In the genomic region with DNA sequence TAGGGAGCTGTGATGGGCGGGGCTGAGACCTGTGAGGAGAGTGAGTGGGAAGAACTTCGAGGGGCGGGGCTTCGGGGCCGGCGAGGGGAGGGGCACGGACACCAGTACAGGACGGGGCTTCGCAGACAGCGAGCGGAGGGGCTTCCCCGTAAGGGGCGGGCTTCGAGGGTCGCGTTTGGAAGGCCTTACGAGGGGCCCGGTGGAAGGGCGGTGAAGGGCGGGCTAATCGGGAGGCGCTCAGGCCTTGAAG, we compare ENCODE assay signal across 8 cellular contexts. TPM values are rescaled to one million over a fixed set of nuclear protein-coding genes. Genes with fewer than 3 reads are reported as not detected.
A peak's percentile ranks its signal among the peaks of the same experiment; 100 is the strongest.
DNase-seq lines count a peak whose midpoint lies in the region; ATAC-seq, FAIRE-seq and TF ChIP-seq lines count a peak whose summit lies in the region.

No MANE protein-coding gene starts in this region.

- no peak for ATAC-seq in HepG2
- peak; percentile 33 for ATAC-seq in HG03342 (IDR thresholded peaks at IDR 0.05; ENCODE audit: unreplicated experiment)
- peak; percentile 88 for ATAC-seq in left lobe of liver

- H3K9ac ChIP-seq in liver (ENCODE audit: low read depth in 1 of 2, low read length in 2 of 2) (peak overlapping the region; percentile 72 to 88), HepG2 (ENCODE audit: insufficient read depth, low read depth, low read length) (no peak overlapping the region)

- no peak for TF ChIP-seq POLR2A in HepG2 (IDR thresholded peaks at IDR 0.05; ENCODE audit: insufficient read depth in 1 of 2, low read depth in 2 of 2, low read length in 2 of 2)

- no peak overlapping the region for H3K4me2 ChIP-seq in HepG2 (ENCODE audit: low read depth, low read length)

- intact Hi-C loops in HepG2 (cut with micrococcal nuclease; ENCODE audit: unreplicated experiment): loop anchor here (2.0 to 5.0 kb wide), 2 partner anchors 28 to 71 kb away; partner anchors contain the start of genes GRIN2D and KDELR1

- H4K20me1 ChIP-seq in HepG2 (ENCODE audit: insufficient read depth, low read length): no peaks in the 10 kb centered on the region

- no peak for DNase-seq in HepG2 (ENCODE audit: low spot score)
- peak; percentile 90 to 93 for DNase-seq in NCI-H524 (lab: John Stamatoyannopoulos, UW)
- peak; percentile 97 for DNase-seq in activated CD4-positive, alpha-beta T cell treated with anti-CD3 and anti-CD28 coated beads for 4 hours
- DNase-seq in left lobe of liver (ENCODE audit: low spot score): peak; percentile 98
- DNase-seq in stimulated activated CD4-positive, alpha-beta T cell treated with anti-CD3 and anti-CD28 coated beads, Interleukin-4, amount 100 ng/mL, for 1 hour: peak; percentile 94

- H3K9me3 ChIP-seq in liver (ENCODE audit: control insufficient read depth in 4 of 4, low read length in 3 of 4) (no peaks in the 10 kb centered on the region), HepG2 (ENCODE audit: low read length) (no peaks in the 10 kb centered on the region)

- H3K4me1 ChIP-seq in liver (ENCODE audit: control insufficient read depth in 4 of 4, insufficient read depth in 4 of 4, low read length in 3 of 4) (peaks cover 3 to 15% (median 5%) of the 10 kb centered on the region in 4 donors), HepG2 (ENCODE audit: insufficient read depth, low read length) (peaks cover 63% of the 10 kb centered on the region)

- peak overlapping the region; percentile 44 to 70 (median 51) for H3K4me3 ChIP-seq in liver (ENCODE audit: low read depth in 1 of 3, low read length in 3 of 3)
- H3K4me3 ChIP-seq in HepG2 (replicated peaks in 1 of 3; ENCODE audit: insufficient read depth in 1 of 3, low read depth in 2 of 3, low read length in 3 of 3): no peak overlapping the region

- H3K79me2 ChIP-seq in HepG2 (ENCODE audit: insufficient read depth, low read length): no peaks in the 10 kb centered on the region

- H3K27ac ChIP-seq in liver (ENCODE audit: low read depth in 1 of 2, low read length in 2 of 2): peak overlapping the region; percentile 95 to 99
- H3K27ac ChIP-seq in HepG2 (ENCODE audit: extremely low read length, insufficient read depth, low read length): no peak overlapping the region
- peak overlapping the region; percentile 99 for H3K27ac ChIP-seq in cingulate gyrus (ENCODE audit: low read depth, low read length)

- in situ Hi-C loops in HepG2 (cut with HindIII; ENCODE audit: extremely low pct_ligation_motif_present, low pct_unique_long_range_greater_than_20kb): no loop called here

- TF ChIP-seq CTCF in liver (IDR thresholded peaks at IDR 0.05; ENCODE audit: low read depth, low read length, missing input control) (no peak), HepG2 (CRISPR knock-in tag; IDR thresholded peaks at IDR 0.05) (no peak)

- no peak for FAIRE-seq in HepG2 (lab: Jason Lieb, UNC)

- CTCF ChIA-PET in HepG2 (lab: Yijun Ruan, JAX; ENCODE audit: low intra/inter-chr PET ratio, low total read pairs): no interaction called here

- TF ChIP-seq EP300 in HepG2 (IDR thresholded peaks at IDR 0.05; ENCODE audit: low read depth in 2 of 2, low read length in 2 of 2) (no peak), HepG2 (CRISPR knock-in tag; IDR thresholded peaks at IDR 0.05; ENCODE audit: borderline replicate concordance) (no peak)

- POLR2A ChIA-PET in HepG2 (lab: Yijun Ruan, JAX): no interaction called here

- no peak for TF ChIP-seq RAD21 in liver (IDR thresholded peaks at IDR 0.05)
- TF ChIP-seq RAD21 in HepG2 (CRISPR knock-in tag; IDR thresholded peaks at IDR 0.05): no peak

- no peaks in the 10 kb centered on the region for H3K27me3 ChIP-seq in liver (ENCODE audit: control insufficient read depth in 4 of 4, insufficient read depth in 4 of 4, low read length in 3 of 4)
- no peaks in the 10 kb centered on the region for H3K27me3 ChIP-seq in HepG2 (ENCODE audit: control insufficient read depth in 1 of 2, insufficient read depth in 2 of 2, low read length in 2 of 2)

- H3K36me3 ChIP-seq in liver (ENCODE audit: control insufficient read depth in 4 of 4, insufficient read depth in 3 of 4, low read depth in 1 of 4, low read length in 3 of 4) (no peaks in the 10 kb centered on the region), HepG2 (replicated peaks in 1 of 2; ENCODE audit: control insufficient read depth in 1 of 2, insufficient read depth in 2 of 2, low read length in 2 of 2) (no peaks in the 10 kb centered on the region)

- H2AFZ ChIP-seq in HepG2 (ENCODE audit: low read length): no peak overlapping the region

- no TSS peak for BruUV-seq in HepG2 (replicated peaks; lab: Mats Ljungman, UMichigan)

- WGBS in liver: 2% methylated on average over 22 of the region's 22 CpGs
- WGBS in HepG2 (ENCODE audit: low lambda C conversion rate): 74% methylated on average over 22 of the region's 22 CpGs

RNA-seq across cellular contexts. Expression of gene EMP3, which starts 4.1 kb away (rescaled TPM):
- 10 to 100 TPM in 1 of 2 donors, 1 to 10 TPM in 1; 4.5 to 16.6 TPM for total RNA-seq in liver
- 10 to 100 TPM; 11.3 to 12.1 TPM for polyA plus RNA-seq in liver
- 1.6 and 2.2 TPM in 2 replicates for total RNA-seq in HepG2 (2016; rRNA removed; fragmentation: Illumina TruSeq; extraction: Trizol)
- total RNA-seq in HepG2 (2016; cell fraction: cytosol; rRNA removed; fragmentation: Illumina TruSeq; extraction: Trizol; ENCODE audit: low read depth): 2.2 and 3.4 TPM in 2 replicates
- 2.7 and 3.2 TPM in 2 replicates for total RNA-seq in HepG2 (2016; cell fraction: insoluble cytoplasmic fraction; rRNA removed; fragmentation: Illumina TruSeq; extraction: Trizol)
- total RNA-seq in HepG2 (2016; cell fraction: membrane; rRNA removed; fragmentation: Illumina TruSeq; extraction: Trizol): 0.96 and 1.1 TPM in 2 replicates
- 3.0 and 4.7 TPM in 2 replicates for total RNA-seq in HepG2 (2016; cell fraction: nucleus; rRNA removed; fragmentation: Illumina TruSeq; extraction: Trizol)
- polyA plus RNA-seq in HepG2 (2011; rRNA removed): 7.8 and 9.4 TPM in 2 replicates
- polyA plus RNA-seq in HepG2 (2011; cell fraction: cytosol; rRNA removed): 10.0 and 10.8 TPM in 2 replicates
- 3.4 and 3.5 TPM in 2 replicates for polyA plus RNA-seq in HepG2 (2011; cell fraction: nucleus; rRNA removed)
- polyA plus RNA-seq in HepG2 (2012): 4.8 and 7.1 TPM in 2 replicates
- polyA plus RNA-seq in HepG2 (2016; cell fraction: cytosol; fragmentation: Illumina TruSeq; extraction: Trizol; ENCODE audit: low read depth): 4.6 and 4.7 TPM in 2 replicates
- 1.7 and 2.4 TPM in 2 replicates for polyA plus RNA-seq in HepG2 (2016; cell fraction: insoluble cytoplasmic fraction; fragmentation: Illumina TruSeq; extraction: Trizol; ENCODE audit: low read depth)
- 3.2 and 3.6 TPM in 2 replicates for polyA plus RNA-seq in HepG2 (2016; cell fraction: membrane; fragmentation: Illumina TruSeq; extraction: Trizol; ENCODE audit: low read depth)
- polyA plus RNA-seq in HepG2 (2016; cell fraction: nucleus; fragmentation: Illumina TruSeq; extraction: Trizol; ENCODE audit: insufficient read depth, low read depth): 7.0 TPM in 2 replicates
- 11.4 and 319 TPM in 2 replicates for polyA minus RNA-seq in HepG2 (2011; rRNA and poly(A)+ RNA removed; ENCODE audit: low replicate concordance)
- polyA minus RNA-seq in HepG2 (2011; cell fraction: cytosol; rRNA and poly(A)+ RNA removed): 2.8 and 3.1 TPM in 2 replicates
- polyA minus RNA-seq in HepG2 (2011; cell fraction: nucleus; rRNA and poly(A)+ RNA removed): 2.0 and 4.0 TPM in 2 replicates
- total RNA-seq in left lobe of liver: 6.7 TPM

RNA-seq across cellular contexts. Expression of gene TMEM143, which starts 42.4 kb away (rescaled TPM):
- 1 to 10 TPM; 3.2 to 5.4 TPM for total RNA-seq in liver
- polyA plus RNA-seq in liver: 10 to 100 TPM in 1 of 2 donors, 1 to 10 TPM in 1; 7.9 to 10.2 TPM
- 4.7 and 7.7 TPM in 2 replicates for total RNA-seq in HepG2 (2016; rRNA removed; fragmentation: Illumina TruSeq; extraction: Trizol)
- total RNA-seq in HepG2 (2016; cell fraction: cytosol; rRNA removed; fragmentation: Illumina TruSeq; extraction: Trizol; ENCODE audit: low read depth): 6.3 and 6.6 TPM in 2 replicates
- 5.2 and 7.2 TPM in 2 replicates for total RNA-seq in HepG2 (2016; cell fraction: insoluble cytoplasmic fraction; rRNA removed; fragmentation: Illumina TruSeq; extraction: Trizol)
- 8.4 and 8.9 TPM in 2 replicates for total RNA-seq in HepG2 (2016; cell fraction: membrane; rRNA removed; fragmentation: Illumina TruSeq; extraction: Trizol)
- 12.3 and 12.5 TPM in 2 replicates for total RNA-seq in HepG2 (2016; cell fraction: nucleus; rRNA removed; fragmentation: Illumina TruSeq; extraction: Trizol)
- 10.8 and 11.3 TPM in 2 replicates for polyA plus RNA-seq in HepG2 (2011; rRNA removed)
- 4.8 and 6.8 TPM in 2 replicates for polyA plus RNA-seq in HepG2 (2011; cell fraction: cytosol; rRNA removed)
- polyA plus RNA-seq in HepG2 (2011; cell fraction: nucleus; rRNA removed): 44.7 and 61.9 TPM in 2 replicates
- polyA plus RNA-seq in HepG2 (2012): 6.3 and 8.2 TPM in 2 replicates
- polyA plus RNA-seq in HepG2 (2016; cell fraction: cytosol; fragmentation: Illumina TruSeq; extraction: Trizol; ENCODE audit: low read depth): 5.4 and 9.0 TPM in 2 replicates
- 7.0 and 9.4 TPM in 2 replicates for polyA plus RNA-seq in HepG2 (2016; cell fraction: insoluble cytoplasmic fraction; fragmentation: Illumina TruSeq; extraction: Trizol; ENCODE audit: low read depth)
- polyA plus RNA-seq in HepG2 (2016; cell fraction: membrane; fragmentation: Illumina TruSeq; extraction: Trizol; ENCODE audit: low read depth): 8.9 and 11.6 TPM in 2 replicates
- 30.1 and 34.3 TPM in 2 replicates for polyA plus RNA-seq in HepG2 (2016; cell fraction: nucleus; fragmentation: Illumina TruSeq; extraction: Trizol; ENCODE audit: insufficient read depth, low read depth)
- 13.7 and 18.8 TPM in 2 replicates for polyA minus RNA-seq in HepG2 (2011; rRNA and poly(A)+ RNA removed; ENCODE audit: low replicate concordance)
- polyA minus RNA-seq in HepG2 (2011; cell fraction: cytosol; rRNA and poly(A)+ RNA removed): 10.2 and 11.4 TPM in 2 replicates
- polyA minus RNA-seq in HepG2 (2011; cell fraction: nucleus; rRNA and poly(A)+ RNA removed): 10.4 and 12.7 TPM in 2 replicates
- total RNA-seq in left lobe of liver: 19.0 TPM

RNA-seq across cellular contexts. Expression of gene SYNGR4, which starts 42.9 kb away (rescaled TPM):
- not detected for total RNA-seq in liver
- under 1 TPM in 1 of 2 donors, not detected in 1; 0.09 TPM for polyA plus RNA-seq in liver
- not detected in 2 replicates for total RNA-seq in HepG2 (2016; rRNA removed; fragmentation: Illumina TruSeq; extraction: Trizol)
- total RNA-seq in HepG2 (2016; cell fraction: cytosol; rRNA removed; fragmentation: Illumina TruSeq; extraction: Trizol; ENCODE audit: low read depth): not detected in 2 replicates
- total RNA-seq in HepG2 (2016; cell fraction: insoluble cytoplasmic fraction; rRNA removed; fragmentation: Illumina TruSeq; extraction: Trizol): not detected in 2 replicates
- total RNA-seq in HepG2 (2016; cell fraction: membrane; rRNA removed; fragmentation: Illumina TruSeq; extraction: Trizol): not detected in 2 replicates
- total RNA-seq in HepG2 (2016; cell fraction: nucleus; rRNA removed; fragmentation: Illumina TruSeq; extraction: Trizol): not detected in 2 replicates
- not detected in 2 replicates for polyA plus RNA-seq in HepG2 (2011; rRNA removed)
- not detected in 2 replicates for polyA plus RNA-seq in HepG2 (2011; cell fraction: cytosol; rRNA removed)
- not detected in 2 replicates for polyA plus RNA-seq in HepG2 (2011; cell fraction: nucleus; rRNA removed)
- polyA plus RNA-seq in HepG2 (2012): not detected in 2 replicates
- polyA plus RNA-seq in HepG2 (2016; cell fraction: cytosol; fragmentation: Illumina TruSeq; extraction: Trizol; ENCODE audit: low read depth): not detected in 2 replicates
- not detected in 2 replicates for polyA plus RNA-seq in HepG2 (2016; cell fraction: insoluble cytoplasmic fraction; fragmentation: Illumina TruSeq; extraction: Trizol; ENCODE audit: low read depth)
- not detected in 2 replicates for polyA plus RNA-seq in HepG2 (2016; cell fraction: membrane; fragmentation: Illumina TruSeq; extraction: Trizol; ENCODE audit: low read depth)
- not detected in 2 replicates for polyA plus RNA-seq in HepG2 (2016; cell fraction: nucleus; fragmentation: Illumina TruSeq; extraction: Trizol; ENCODE audit: insufficient read depth, low read depth)
- polyA minus RNA-seq in HepG2 (2011; rRNA and poly(A)+ RNA removed; ENCODE audit: low replicate concordance): 1.4 TPM in 1 of 2 replicates, not detected in the other
- polyA minus RNA-seq in HepG2 (2011; cell fraction: cytosol; rRNA and poly(A)+ RNA removed): not detected in 2 replicates
- polyA minus RNA-seq in HepG2 (2011; cell fraction: nucleus; rRNA and poly(A)+ RNA removed): not detected in 2 replicates
- total RNA-seq in left lobe of liver: not detected

RNA-seq across cellular contexts. Expression of gene ZNF114, which starts 51.4 kb away (rescaled TPM):
- 1 to 10 TPM in 1 of 2 donors, under 1 TPM in 1; 0.08 to 1.1 TPM for total RNA-seq in liver
- polyA plus RNA-seq in liver: under 1 TPM; 0.07 TPM
- 13.3 and 18.0 TPM in 2 replicates for total RNA-seq in HepG2 (2016; rRNA removed; fragmentation: Illumina TruSeq; extraction: Trizol)
- total RNA-seq in HepG2 (2016; cell fraction: cytosol; rRNA removed; fragmentation: Illumina TruSeq; extraction: Trizol; ENCODE audit: low read depth): 4.1 and 5.6 TPM in 2 replicates
- total RNA-seq in HepG2 (2016; cell fraction: insoluble cytoplasmic fraction; rRNA removed; fragmentation: Illumina TruSeq; extraction: Trizol): 13.4 and 17.1 TPM in 2 replicates
- total RNA-seq in HepG2 (2016; cell fraction: membrane; rRNA removed; fragmentation: Illumina TruSeq; extraction: Trizol): 9.9 and 12.6 TPM in 2 replicates
- total RNA-seq in HepG2 (2016; cell fraction: nucleus; rRNA removed; fragmentation: Illumina TruSeq; extraction: Trizol): 7.2 and 8.3 TPM in 2 replicates
- 2.1 and 3.4 TPM in 2 replicates for polyA plus RNA-seq in HepG2 (2011; rRNA removed)
- polyA plus RNA-seq in HepG2 (2011; cell fraction: cytosol; rRNA removed): 2.4 and 3.1 TPM in 2 replicates
- 1.5 and 2.4 TPM in 2 replicates for polyA plus RNA-seq in HepG2 (2011; cell fraction: nucleus; rRNA removed)
- 1.7 TPM in 2 replicates for polyA plus RNA-seq in HepG2 (2012)
- 0.91 and 1.1 TPM in 2 replicates for polyA plus RNA-seq in HepG2 (2016; cell fraction: cytosol; fragmentation: Illumina TruSeq; extraction: Trizol; ENCODE audit: low read depth)
- 11.6 and 12.0 TPM in 2 replicates for polyA plus RNA-seq in HepG2 (2016; cell fraction: insoluble cytoplasmic fraction; fragmentation: Illumina TruSeq; extraction: Trizol; ENCODE audit: low read depth)
- 2.7 and 3.7 TPM in 2 replicates for polyA plus RNA-seq in HepG2 (2016; cell fraction: membrane; fragmentation: Illumina TruSeq; extraction: Trizol; ENCODE audit: low read depth)
- 14.1 and 14.6 TPM in 2 replicates for polyA plus RNA-seq in HepG2 (2016; cell fraction: nucleus; fragmentation: Illumina TruSeq; extraction: Trizol; ENCODE audit: insufficient read depth, low read depth)
- polyA minus RNA-seq in HepG2 (2011; rRNA and poly(A)+ RNA removed; ENCODE audit: low replicate concordance): 4.2 and 4.6 TPM in 2 replicates
- polyA minus RNA-seq in HepG2 (2011; cell fraction: cytosol; rRNA and poly(A)+ RNA removed): 3.3 and 6.2 TPM in 2 replicates
- 6.3 and 7.2 TPM in 2 replicates for polyA minus RNA-seq in HepG2 (2011; cell fraction: nucleus; rRNA and poly(A)+ RNA removed)
- not detected for total RNA-seq in left lobe of liver

Comparison
In these comparisons a context has a peak if more than half of its experiments do, and no peak if none do; other contexts are left out.
1. H3K4me3 ChIP-seq: peak in liver (3 of 3); none in HepG2 (0 of 3).